8 cellular contexts compared by ENCODE assay signal in the genomic region with DNA sequence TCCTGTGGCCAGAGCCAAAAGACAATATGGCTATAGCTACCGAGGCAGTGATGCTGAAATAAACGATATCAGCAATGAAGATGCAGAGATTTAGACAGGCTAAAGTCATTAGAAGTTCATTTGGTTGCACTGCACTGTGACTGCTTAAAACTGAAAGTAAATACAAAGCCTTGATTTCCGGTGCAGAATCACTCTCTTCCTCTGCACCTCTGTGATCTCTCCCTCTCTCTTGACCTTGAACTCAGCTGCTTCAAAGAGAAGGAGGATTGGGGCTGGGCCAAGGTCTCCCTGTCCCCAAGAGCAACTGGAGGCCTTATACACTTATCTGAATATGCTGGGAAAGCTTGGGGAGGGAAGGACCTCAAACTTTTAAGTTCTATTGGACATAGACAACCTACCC. TPM values are rescaled to one million over a fixed set of nuclear protein-coding genes. Genes with fewer than 3 reads are reported as not detected.
DNase-seq lines count a peak whose midpoint lies in the region; ATAC-seq lines count a peak whose summit lies in the region.

No MANE protein-coding gene starts in this region.

- H3K9ac ChIP-seq in skeletal muscle satellite cell (ENCODE audit: low read depth, low read length): no peak overlapping the region

- peaks cover 14% of the 10 kb centered on the region for H3K4me1 ChIP-seq in skeletal muscle satellite cell (ENCODE audit: control insufficient read depth, insufficient read depth, low read length)

- H3K27me3 Mint-ChIP-seq in activated CD4-positive, alpha-beta T cell treated with anti-CD3 and anti-CD28 coated beads, Interleukin-2, amount 10 ng/mL, durations not matched to agents 7 days and 5 days: peaks cover 2% of the 10 kb centered on the region
- peaks cover 10% of the 10 kb centered on the region for H3K27me3 Mint-ChIP-seq in T-helper 17 cell

- H3K36me3 ChIP-seq in skeletal muscle satellite cell (ENCODE audit: insufficient read depth, low read length): no peaks in the 10 kb centered on the region

- H3K9me3 Mint-ChIP-seq in activated CD4-positive, alpha-beta T cell treated with anti-CD3 and anti-CD28 coated beads, Interleukin-2, amount 10 ng/mL, durations not matched to agents 7 days and 5 days: peaks cover 5% of the 10 kb centered on the region

- no peak overlapping the region for H3K4me3 ChIP-seq in skeletal muscle satellite cell (ENCODE audit: low read length)

- peaks cover 16% of the 10 kb centered on the region for H3K4me1 Mint-ChIP-seq in activated CD4-positive, alpha-beta T cell treated with anti-CD3 and anti-CD28 coated beads, Interleukin-2, amount 10 ng/mL, durations not matched to agents 7 days and 5 days
- H3K4me1 Mint-ChIP-seq in T-helper 17 cell: peaks cover 12% of the 10 kb centered on the region

- no peaks in the 10 kb centered on the region for H3K27me3 ChIP-seq in skeletal muscle satellite cell (ENCODE audit: control insufficient read depth, insufficient read depth, low read length)

- POLR2A ChIA-PET in activated CD4-positive, alpha-beta T cell treated with anti-CD3 and anti-CD28 coated beads, Interleukin-2, amount 10 ng/mL, durations not matched to agents 7 days and 5 days (lab: Charles Lee): no interaction called here

- peak overlapping the region; percentile 31 for H3K27ac Mint-ChIP-seq in activated CD4-positive, alpha-beta T cell treated with anti-CD3 and anti-CD28 coated beads, Interleukin-2, amount 10 ng/mL, durations not matched to agents 7 days and 5 days
- peak overlapping the region; percentile 82 for H3K27ac Mint-ChIP-seq in T-helper 17 cell

- H3K4me2 ChIP-seq in skeletal muscle satellite cell (ENCODE audit: low read length): peak overlapping the region; percentile 50

- no peaks in the 10 kb centered on the region for H3K9me3 ChIP-seq in T-helper 17 cell (ENCODE audit: control insufficient read depth, low read length, poor library complexity, severe bottlenecking)
- no peaks in the 10 kb centered on the region for H3K9me3 ChIP-seq in skeletal muscle satellite cell (replicated peaks; ENCODE audit: low read length)

- no peak overlapping the region for H3K4me3 Mint-ChIP-seq in activated CD4-positive, alpha-beta T cell treated with anti-CD3 and anti-CD28 coated beads, Interleukin-2, amount 10 ng/mL, durations not matched to agents 7 days and 5 days
- H3K4me3 Mint-ChIP-seq in T-helper 17 cell: peak overlapping the region; percentile 31

- ATAC-seq in HG02678 (IDR thresholded peaks at IDR 0.05; ENCODE audit: unreplicated experiment) (peak; percentile 54), T-helper 17 cell (peak; percentile 82), GM21825 (IDR thresholded peaks at IDR 0.05; ENCODE audit: unreplicated experiment) (no peak)

- H3K36me3 Mint-ChIP-seq in activated CD4-positive, alpha-beta T cell treated with anti-CD3 and anti-CD28 coated beads, Interleukin-2, amount 10 ng/mL, durations not matched to agents 7 days and 5 days (ENCODE audit: low read depth): no peaks in the 10 kb centered on the region
- no peaks in the 10 kb centered on the region for H3K36me3 Mint-ChIP-seq in T-helper 17 cell (ENCODE audit: low read depth)

- DNase-seq in activated CD4-positive, alpha-beta T cell treated with anti-CD3 and anti-CD28 coated beads, Interleukin-2, amount 10 ng/mL, durations not matched to agents 7 days and 5 days: peak; percentile 44
- DNase-seq in activated CD4-positive, alpha-beta T cell treated with anti-CD3 and anti-CD28 coated beads, Interleukin-2, amount 50 U/mL, for 4 hours: no peak
- no peak for DNase-seq in T-helper 17 cell
- no peak for DNase-seq in dedifferentiated amniotic fluid mesenchymal stem cell (ENCODE audit: extremely low spot score)
- no peak for DNase-seq in NCI-H187 treated with DMSO at 0.1 percent for 48 hours (lab: John Stamatoyannopoulos, UW)

- CTCF ChIA-PET in activated CD4-positive, alpha-beta T cell treated with anti-CD3 and anti-CD28 coated beads, Interleukin-2, amount 10 ng/mL, durations not matched to agents 7 days and 5 days (lab: Charles Lee): no interaction called here

RNA-seq across cellular contexts. Expression of gene SPACA1, which starts 34.6 kb away (rescaled TPM):
- total RNA-seq in activated CD4-positive, alpha-beta T cell treated with anti-CD3 and anti-CD28 coated beads, Interleukin-2, amount 10 ng/mL, durations not matched to agents 7 days and 5 days: not detected
- total RNA-seq in T-helper 17 cell: not detected
- total RNA-seq in skeletal muscle satellite cell (2012; rRNA removed): not detected in 2 replicates
